Comparison of ENCODE assay signal across 12 cellular contexts in genomic region chr7:116956515-116956804, GRCh38. TPM values are rescaled to one million over a fixed set of nuclear protein-coding genes. Genes with fewer than 3 reads are reported as not detected.
A peak's percentile ranks its signal among the peaks of the same experiment; 100 is the strongest.
DNase-seq lines count a peak whose midpoint lies in the region; ATAC-seq and TF ChIP-seq lines count a peak whose summit lies in the region.
"Had no signal": no experiment of that assay in that cellular context is flagged by ENCODE, and none has a peak within 500 bp of the region (broad histone marks: within the 10 kb centered on the region; RNA-seq: fewer than 3 reads in every experiment).

No MANE protein-coding gene starts in this region.

- no peak for DNase-seq in HFFc6
- DNase-seq in lower lobe of right lung, result no peak
- DNase-seq in thoracic aorta (ENCODE audit: low spot score), result no peak
- DNase-seq in NCI-H510A (lab: John Stamatoyannopoulos, UW), result no peak
- no peak for DNase-seq in activated T-cell treated with anti-CD3 and anti-CD28 coated beads, Interleukin-2, amount 50 U/mL, for 48 hours
- no peak for DNase-seq in left lobe of liver (ENCODE audit: low spot score)
- DNase-seq: activated CD8-positive, alpha-beta memory T cell treated with anti-CD3 and anti-CD28 coated beads, Interleukin-2, amount 50 U/mL, for 4 hours; colonic mucosa; NCI-H1105 treated with DMSO at 0.1 percent for 48 hours; NCI-H446 treated with DMSO at 0.1 percent for 48 hours had no signal

- peaks cover 45% of the 10 kb centered on the region for H3K4me1 Mint-ChIP-seq in HFFc6 (ENCODE audit: low read depth)
- peaks cover 15% of the 10 kb centered on the region for H3K4me1 Mint-ChIP-seq in activated T-helper 17 cell treated with anti-CD3 and anti-CD28 coated beads, Interleukin-2, amount 50 U/mL, for 72 hours

- no peaks in the 10 kb centered on the region for H3K27me3 Mint-ChIP-seq in HFFc6 (ENCODE audit: insufficient read depth)
- no peaks in the 10 kb centered on the region for H3K27me3 Mint-ChIP-seq in activated T-helper 17 cell treated with anti-CD3 and anti-CD28 coated beads, Interleukin-2, amount 50 U/mL, for 72 hours

- no peak overlapping the region for H3K4me3 Mint-ChIP-seq in HFFc6
- H3K4me3 Mint-ChIP-seq in activated T-helper 17 cell treated with anti-CD3 and anti-CD28 coated beads, Interleukin-2, amount 50 U/mL, for 72 hours, result peak overlapping the region; percentile 89

- peak overlapping the region; percentile 33; the same call in 1 of the 2 replicates for H3K27ac Mint-ChIP-seq in HFFc6
- H3K27ac Mint-ChIP-seq in activated T-helper 17 cell treated with anti-CD3 and anti-CD28 coated beads, Interleukin-2, amount 50 U/mL, for 72 hours, result peak overlapping the region; percentile 86

- H3K4me1 ChIP-seq in lower lobe of right lung (peaks cover 40% of the 10 kb centered on the region), thoracic aorta (ENCODE audit: control insufficient read depth in 1 of 2, low read depth in 2 of 2) (peaks cover 24 to 45% of the 10 kb centered on the region in 2 donors)
- H3K4me1 ChIP-seq: colonic mucosa had no signal

- H3K36me3 ChIP-seq in lower lobe of right lung (no peaks in the 10 kb centered on the region), thoracic aorta (no peaks in the 10 kb centered on the region)
- H3K36me3 ChIP-seq: BLaER1 treated with 17β-estradiol and CSF1 and Interleukin-3, amounts not matched to agents 10 nM and 100 nM; colonic mucosa had no signal

- H3K27me3 ChIP-seq in lower lobe of right lung (ENCODE audit: low read depth) (no peaks in the 10 kb centered on the region), thoracic aorta (replicated peaks; ENCODE audit: insufficient read depth) (no peaks in the 10 kb centered on the region)
- H3K27me3 ChIP-seq: colonic mucosa had no signal

- ATAC-seq in activated T-helper 17 cell treated with anti-CD3 and anti-CD28 coated beads, Interleukin-2, amount 50 U/mL, for 72 hours (replicated peaks), result no peak
- ATAC-seq in lower lobe of right lung, result no peak
- ATAC-seq in thoracic aorta (ENCODE audit: insufficient number of reproducible peaks, low FRiP score, low read depth), result no peak
- ATAC-seq in left lobe of liver, result no peak

- peaks cover 17% of the 10 kb centered on the region for H3K36me3 Mint-ChIP-seq in HFFc6 (ENCODE audit: low read depth)
- peaks cover 10% of the 10 kb centered on the region for H3K36me3 Mint-ChIP-seq in activated T-helper 17 cell treated with anti-CD3 and anti-CD28 coated beads, Interleukin-2, amount 50 U/mL, for 72 hours (ENCODE audit: low read depth)

- H3K4me3 ChIP-seq in lower lobe of right lung (no peak overlapping the region), thoracic aorta (peak overlapping the region; percentile 98)
- H3K4me3 ChIP-seq: BLaER1 treated with 17β-estradiol and CSF1 and Interleukin-3, amounts not matched to agents 10 nM and 100 nM; colonic mucosa had no signal

- TF ChIP-seq CTCF in HFFc6 (IDR thresholded peaks at IDR 0.05) (no peak), lower lobe of right lung (IDR thresholded peaks at IDR 0.05) (no peak), thoracic aorta (IDR thresholded peaks at IDR 0.05) (no peak)

- H3K27ac ChIP-seq in lower lobe of right lung (peak overlapping the region; percentile 9), thoracic aorta (peak overlapping the region; percentile 99 to 100)
- H3K27ac ChIP-seq: BLaER1 treated with 17β-estradiol and CSF1 and Interleukin-3, amounts not matched to agents 10 nM and 100 nM; colonic mucosa had no signal

- H3K9me3 ChIP-seq in lower lobe of right lung (no peaks in the 10 kb centered on the region), thoracic aorta (no peaks in the 10 kb centered on the region)
- H3K9me3 ChIP-seq: BLaER1 treated with 17β-estradiol and CSF1 and Interleukin-3, amounts not matched to agents 10 nM and 100 nM; colonic mucosa had no signal

- intact Hi-C loops in lower lobe of right lung (cut with DNase I), result no loop called here

- H3K9me3 Mint-ChIP-seq in HFFc6, result no peaks in the 10 kb centered on the region
- no peaks in the 10 kb centered on the region for H3K9me3 Mint-ChIP-seq in activated T-helper 17 cell treated with anti-CD3 and anti-CD28 coated beads, Interleukin-2, amount 50 U/mL, for 72 hours

RNA-seq across cellular contexts. Expression of gene ST7, which starts 3.2 kb away (rescaled TPM):
- total RNA-seq in HFFc6 (2021; fragmentation: NEBNext Ultra II Directional; extraction: Animal tissue kit (Norgen Biotek cat#: 25700)), result 10 to 100 TPM; 13.5 to 18.8 (median 16.8) TPM
- 10 to 100 TPM; 12.5 to 14.4 TPM for total RNA-seq in activated T-helper 17 cell treated with anti-CD3 and anti-CD28 coated beads, Interleukin-2, amount 50 U/mL, for 72 hours
- total RNA-seq in lower lobe of right lung, result 51.1 TPM
- 10 to 100 TPM; 29.8 to 56.2 TPM for total RNA-seq in thoracic aorta
- total RNA-seq in left lobe of liver, result 22.2 TPM
